ENCODE assay signal across 8 cellular contexts in genomic region chr7:4681922-4682620, GRCh38. TPM values are rescaled to one million over a fixed set of nuclear protein-coding genes. Genes with fewer than 3 reads are reported as not detected.
A peak's percentile ranks its signal among the peaks of the same experiment; 100 is the strongest.
DNase-seq lines count a peak whose midpoint lies in the region; ATAC-seq, FAIRE-seq and TF ChIP-seq lines count a peak whose summit lies in the region.

Gene FOXK1 (plus strand): TSS chr7:4682295. CDS start chr7:4682309, 14 bp downstream.

- H3K4me1 ChIP-seq in SJCRH30 = peaks cover 7% of the 10 kb centered on the region
- H3K4me1 ChIP-seq in neutrophil (ENCODE audit: control insufficient read depth in 1 of 2, insufficient read depth in 1 of 2, low read depth in 1 of 2, low read length in 1 of 2) = peaks cover 23 to 27% of the 10 kb centered on the region in 2 experiments

- no peak for FAIRE-seq in frontal cortex (lab: Jason Lieb, UNC)

- H3K4me3 ChIP-seq in SJCRH30 (peak within 1 kb of the TSS; percentile 99), neutrophil (ENCODE audit: low read depth in 1 of 2, low read length in 1 of 2) (peak within 1 kb of the TSS; percentile 70 to 72)

- H3K27me3 Mint-ChIP-seq in IgD-negative memory B cell = peaks cover 1% of the 10 kb centered on the region

- H3K36me3 Mint-ChIP-seq in IgD-negative memory B cell = peaks cover 4% of the 10 kb centered on the region

- peak; percentile 67 for ATAC-seq in GM21515 (IDR thresholded peaks at IDR 0.05; ENCODE audit: unreplicated experiment)

- TF ChIP-seq CTCF in neutrophil (IDR thresholded peaks at IDR 0.05) = no peak

- H3K36me3 ChIP-seq in SJCRH30 (no peaks in the 10 kb centered on the region), neutrophil (no peaks in the 10 kb centered on the region)

- H3K27ac Mint-ChIP-seq in IgD-negative memory B cell = peak within 1 kb of the TSS; percentile 77 to 98 (median 95)

- H3K27me3 ChIP-seq in SJCRH30 (no peaks in the 10 kb centered on the region), neutrophil (no peaks in the 10 kb centered on the region)

- peak; percentile 54 for DNase-seq in DMS153 (lab: John Stamatoyannopoulos, UW)
- peak; percentile 79 to 84 for DNase-seq in SJCRH30
- DNase-seq in activated naive CD4-positive, alpha-beta T cell (lab: John Stamatoyannopoulos, UW) = peak in 3 of 4 experiments; percentile 58 to 83 (median 66)
- DNase-seq in frontal cortex (ENCODE audit: low spot score in 2 of 2) = peak; percentile 89 to 94
- DNase-seq in substantia nigra (lab: John Stamatoyannopoulos, UW) = peak in 44 of 49 donors; percentile 9 to 89 (median 59)

- H3K27ac ChIP-seq in SJCRH30 = peak within 1 kb of the TSS; percentile 30; the same call in 1 of the 2 replicates
- peak within 1 kb of the TSS; percentile 74 for H3K27ac ChIP-seq in neutrophil
- H3K27ac ChIP-seq in substantia nigra (ENCODE audit: low read depth, low read length, poor library complexity, severe bottlenecking) = peak within 1 kb of the TSS; percentile 86

- peak within 1 kb of the TSS; percentile 92 to 98 (median 94) for H3K4me3 Mint-ChIP-seq in IgD-negative memory B cell

- no peaks in the 10 kb centered on the region for H3K9me3 Mint-ChIP-seq in IgD-negative memory B cell

- H3K4me1 Mint-ChIP-seq in IgD-negative memory B cell = peaks cover 16 to 23% (median 18%) of the 10 kb centered on the region in 3 donors

- no peaks in the 10 kb centered on the region for H3K9me3 ChIP-seq in SJCRH30 (replicated peaks)
- no peaks in the 10 kb centered on the region for H3K9me3 ChIP-seq in neutrophil

RNA-seq across cellular contexts. Expression of gene FOXK1, which starts in this region (rescaled TPM):
- polyA plus RNA-seq in IgD-negative memory B cell = 2.3 TPM
- total RNA-seq in SJCRH30 (2014; rRNA removed; shearing (Covaris generic)) = 22.1 and 23.4 TPM in 2 replicates
- 17.5 TPM for total RNA-seq in frontal cortex

Comparison
In these comparisons a context has a peak if more than half of its experiments do, and no peak if none do; other contexts are left out.
1. Peak in every context shown above with its lines: DNase-seq, ATAC-seq, H3K4me3 ChIP-seq and H3K27ac ChIP-seq.
2. H3K27ac ChIP-seq: peak in every context shown above with its lines; median percentile 86 in substantia nigra; 74 in neutrophil; 30 in SJCRH30.